In the genomic region with DNA sequence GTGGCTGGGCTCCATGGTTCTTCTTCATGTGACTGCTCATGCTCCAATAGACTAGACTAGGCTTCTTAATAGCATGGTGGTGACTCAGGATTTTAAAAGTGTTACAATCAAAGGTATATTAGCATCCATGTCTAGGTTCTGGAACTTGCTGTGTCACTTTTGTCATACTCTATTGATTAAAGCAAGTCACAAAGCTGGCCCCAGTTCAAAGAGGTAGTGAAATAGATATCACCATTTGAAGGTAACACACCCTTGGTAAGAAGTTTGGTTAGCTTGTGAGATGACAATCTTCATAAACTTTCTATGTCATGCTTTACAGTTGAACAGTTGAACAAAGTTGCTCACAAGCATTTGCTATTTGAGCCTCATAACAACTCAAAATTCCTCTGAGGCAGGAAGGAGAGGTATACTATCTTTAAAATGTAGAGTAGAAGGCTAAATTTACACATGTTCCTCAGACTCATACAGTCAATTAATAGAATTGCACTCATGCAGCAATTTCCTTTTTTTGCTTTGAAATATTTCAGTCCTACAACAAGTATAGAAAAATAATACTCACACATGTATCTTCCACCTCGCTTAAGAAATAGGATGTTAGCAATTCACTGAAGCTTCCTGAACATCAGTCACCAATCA, we compare ENCODE assay signal across 36 cellular contexts. TPM values are rescaled to one million over a fixed set of nuclear protein-coding genes. Genes with fewer than 3 reads are reported as not detected.
"Had no signal": no experiment of that assay in that cellular context is flagged by ENCODE, and none has a peak within 500 bp of the region (broad histone marks: within the 10 kb centered on the region; RNA-seq: fewer than 3 reads in every experiment).

No MANE protein-coding gene starts in this region.

- H3K4me3 Mint-ChIP-seq: naive thymus-derived CD8-positive, alpha-beta T cell; nephron progenitor cell; stimulated activated effector memory CD8-positive, alpha-beta T cell treated with anti-CD3 and anti-CD28 coated beads, Interleukin-12 subunit alpha, Interleukin-12 subunit beta, amount 100 ng/mL, for 72 hours; stimulated activated naive CD8-positive, alpha-beta T cell treated with anti-CD3 and anti-CD28 coated beads, Interleukin-15, amount 100 ng/mL, for 72 hours had no signal

- H3K4me1 Mint-ChIP-seq: nephron progenitor cell; stimulated activated effector memory CD8-positive, alpha-beta T cell treated with anti-CD3 and anti-CD28 coated beads, Interleukin-12 subunit alpha, Interleukin-12 subunit beta, amount 100 ng/mL, for 72 hours; stimulated activated naive CD8-positive, alpha-beta T cell treated with anti-CD3 and anti-CD28 coated beads, Interleukin-15, amount 100 ng/mL, for 72 hours had no signal

- H3K27ac ChIP-seq: coronary artery, esophagus muscularis mucosa, foreskin keratinocyte, gastroesophageal sphincter, heart right ventricle, left lung, prostate gland, right atrium auricular region, suprapubic skin, transverse colon, upper lobe of right lung, uterus had no signal

- H3K4me2 ChIP-seq: smooth muscle cell had no signal

- ATAC-seq: foreskin keratinocyte; gastroesophageal sphincter; heart right ventricle; left cardiac atrium; left lung; naive thymus-derived CD8-positive, alpha-beta T cell; sciatic nerve; stimulated activated effector memory CD8-positive, alpha-beta T cell treated with anti-CD3 and anti-CD28 coated beads, Interleukin-12 subunit alpha, Interleukin-12 subunit beta, amount 100 ng/mL, for 72 hours; stimulated activated naive CD8-positive, alpha-beta T cell treated with anti-CD3 and anti-CD28 coated beads, Interleukin-15, amount 100 ng/mL, for 72 hours; upper lobe of right lung had no signal

- H3K36me3 Mint-ChIP-seq: stimulated activated effector memory CD8-positive, alpha-beta T cell treated with anti-CD3 and anti-CD28 coated beads, Interleukin-12 subunit alpha, Interleukin-12 subunit beta, amount 100 ng/mL, for 72 hours had no signal

- H3K36me3 ChIP-seq: esophagus muscularis mucosa, gastroesophageal sphincter, heart right ventricle, left lung, prostate gland, right atrium auricular region, suprapubic skin, transverse colon, upper lobe of right lung, uterus had no signal

- H3K27me3 ChIP-seq: esophagus muscularis mucosa, foreskin keratinocyte, gastroesophageal sphincter, heart right ventricle, left lung, right atrium auricular region, suprapubic skin, transverse colon, upper lobe of right lung, uterus had no signal

- H3K4me1 ChIP-seq: esophagus muscularis mucosa, foreskin keratinocyte, gastroesophageal sphincter, heart right ventricle, left lung, prostate gland, right atrium auricular region, suprapubic skin, transverse colon, upper lobe of right lung, uterus had no signal

- H3K9me3 Mint-ChIP-seq: stimulated activated effector memory CD8-positive, alpha-beta T cell treated with anti-CD3 and anti-CD28 coated beads, Interleukin-12 subunit alpha, Interleukin-12 subunit beta, amount 100 ng/mL, for 72 hours had no signal

- H3K9me3 ChIP-seq: left lung, prostate gland, suprapubic skin, transverse colon, upper lobe of right lung, uterus had no signal

- H3K27ac Mint-ChIP-seq: nephron progenitor cell; stimulated activated effector memory CD8-positive, alpha-beta T cell treated with anti-CD3 and anti-CD28 coated beads, Interleukin-12 subunit alpha, Interleukin-12 subunit beta, amount 100 ng/mL, for 72 hours; stimulated activated naive CD8-positive, alpha-beta T cell treated with anti-CD3 and anti-CD28 coated beads, Interleukin-15, amount 100 ng/mL, for 72 hours had no signal

- DNase-seq: dermis blood vessel endothelial cell; effector memory CD4-positive, alpha-beta T cell; foreskin keratinocyte; glutamatergic neuron; heart right ventricle; hippocampal formation; left cardiac atrium; left lung; mesendoderm; midbrain; naive thymus-derived CD8-positive, alpha-beta T cell; nephron progenitor cell; nucleus accumbens; stimulated activated CD4-positive, alpha-beta T cell treated with anti-CD3 and anti-CD28 coated beads, Interleukin-2, amount 100 ng/mL, for 24 hours; stimulated activated CD4-positive, alpha-beta T cell treated with anti-CD3 and anti-CD28 coated beads, Interleukin-4, amount 100 ng/mL, for 24 hours; stimulated activated naive CD8-positive, alpha-beta T cell treated with anti-CD3 and anti-CD28 coated beads, Interleukin-15, amount 100 ng/mL, for 72 hours; transverse colon; upper lobe of right lung; uterus had no signal

- H3K4me3 ChIP-seq: coronary artery, esophagus muscularis mucosa, gastroesophageal sphincter, heart right ventricle, left lung, prostate gland, right atrium auricular region, smooth muscle cell, suprapubic skin, transverse colon, upper lobe of right lung, uterus had no signal

RNA-seq across cellular contexts. Expression of gene TMEM252, which starts 56.8 kb away (rescaled TPM):
- total RNA-seq: endothelial cell of umbilical vein; epithelial cell of proximal tubule; fibroblast of lung; foreskin keratinocyte; kidney epithelial cell; left lung; lower leg skin; lung microvascular endothelial cell; mucosa of gallbladder; naive thymus-derived CD8-positive, alpha-beta T cell; osteocyte; prostate gland; right atrium auricular region; sciatic nerve; smooth muscle cell; suprapubic skin; upper lobe of right lung had no signal
